31 cellular contexts compared by ENCODE assay signal in the genomic region with DNA sequence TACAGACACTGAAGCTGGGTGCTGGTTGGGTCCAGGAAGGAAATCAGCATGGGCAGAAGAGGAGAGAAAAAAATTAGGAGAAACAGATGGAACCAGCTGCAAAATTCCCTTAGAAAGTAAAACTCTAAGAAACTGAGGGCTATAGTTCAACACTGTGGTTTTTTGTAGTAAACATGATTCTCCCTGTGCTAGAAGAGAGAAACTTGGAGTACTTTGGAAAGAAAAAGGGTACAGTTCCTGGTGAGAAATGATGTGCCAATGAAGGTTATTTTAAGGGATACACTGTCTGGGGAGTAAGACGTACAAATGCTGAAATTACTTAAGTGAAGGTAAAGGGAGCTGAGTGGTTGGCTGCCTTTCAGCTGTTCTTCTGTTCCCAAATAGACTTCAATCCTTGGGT.
"Had no signal": no experiment of that assay in that cellular context is flagged by ENCODE, and none has a peak within 500 bp of the region (broad histone marks: within the 10 kb centered on the region; RNA-seq: fewer than 3 reads in every experiment).

No MANE protein-coding gene starts in this region.

- H3K4me1 ChIP-seq: parathyroid adenoma, psoas muscle, right lobe of liver, spleen, suprapubic skin, testis, tibial artery, upper lobe of right lung, uterus had no signal

- H3K9me3 ChIP-seq: ovary, psoas muscle, right lobe of liver, spleen, suprapubic skin, testis, tibial artery, transverse colon, upper lobe of right lung, uterus had no signal

- H3K27ac Mint-ChIP-seq: naive thymus-derived CD4-positive, alpha-beta T cell; natural killer cell; neural progenitor cell; progenitor cell of endocrine pancreas; stimulated activated memory B cell treated with anti-CD40 and anti-IgM and Interleukin-4, amounts not matched to agents 10 μg/mL and 1 μg/mL and 100 μg/mL, for 72 hours; stimulated activated naive CD8-positive, alpha-beta T cell treated with anti-CD3 and anti-CD28 coated beads, Interleukin-15, amount 100 ng/mL, for 72 hours; type B pancreatic cell had no signal

- ATAC-seq: naive thymus-derived CD4-positive, alpha-beta T cell; natural killer cell; psoas muscle; right cardiac atrium; right lobe of liver; stimulated activated memory B cell treated with anti-CD40 and anti-IgM and Interleukin-4, amounts not matched to agents 10 μg/mL and 1 μg/mL and 100 μg/mL, for 72 hours; stimulated activated naive CD8-positive, alpha-beta T cell treated with anti-CD3 and anti-CD28 coated beads, Interleukin-15, amount 100 ng/mL, for 72 hours; stimulated activated naive CD8-positive, alpha-beta T cell treated with anti-CD3 and anti-CD28 coated beads, Interleukin-15, Interleukin-2, amounts not matched to agents 100 U/mL and 50 U/mL, for 24 hours; upper lobe of right lung had no signal

- H3K9ac ChIP-seq: neural progenitor cell, parathyroid adenoma had no signal

- H3K4me3 ChIP-seq: neural progenitor cell, ovary, psoas muscle, right lobe of liver, skin epidermis, smooth muscle cell, spleen, suprapubic skin, testis, tibial artery, transverse colon, upper lobe of right lung, uterus had no signal

- H3K9me3 Mint-ChIP-seq: neural progenitor cell; stimulated activated memory B cell treated with anti-CD40 and anti-IgM and Interleukin-4, amounts not matched to agents 10 μg/mL and 1 μg/mL and 100 μg/mL, for 72 hours; stimulated activated naive CD8-positive, alpha-beta T cell treated with anti-CD3 and anti-CD28 coated beads, Interleukin-15, amount 100 ng/mL, for 72 hours; type B pancreatic cell had no signal

- H3K4me3 Mint-ChIP-seq: naive thymus-derived CD4-positive, alpha-beta T cell; natural killer cell; neural progenitor cell; stimulated activated memory B cell treated with anti-CD40 and anti-IgM and Interleukin-4, amounts not matched to agents 10 μg/mL and 1 μg/mL and 100 μg/mL, for 72 hours; stimulated activated naive CD8-positive, alpha-beta T cell treated with anti-CD3 and anti-CD28 coated beads, Interleukin-15, amount 100 ng/mL, for 72 hours; type B pancreatic cell had no signal

- H3K27me3 ChIP-seq: neural progenitor cell, ovary, right lobe of liver, suprapubic skin, testis, tibial artery, transverse colon, upper lobe of right lung, uterus had no signal

- DNase-seq: naive thymus-derived CD4-positive, alpha-beta T cell; natural killer cell; occipital lobe; ovary; posterior cingulate gyrus; psoas muscle; right cardiac atrium; right lobe of liver; spleen; stimulated activated CD4-positive, alpha-beta T cell treated with anti-CD3 and anti-CD28 coated beads, Interleukin-12 subunit alpha, Interleukin-12 subunit beta, amount 100 ng/mL, for 4 hours; stimulated activated CD4-positive, alpha-beta T cell treated with anti-CD3 and anti-CD28 coated beads, Interleukin-1b, Interleukin-23, amount 100 ng/mL, for 48 hours; stimulated activated CD4-positive, alpha-beta T cell treated with anti-CD3 and anti-CD28 coated beads, Interleukin-4, amount 100 ng/mL, for 1 hour; stimulated activated CD4-positive, alpha-beta T cell treated with anti-CD3 and anti-CD28 coated beads, Interleukin-4, amount 100 ng/mL, for 4 hours; stimulated activated CD8-positive, alpha-beta memory T cell treated with anti-CD3 and anti-CD28 coated beads, Interleukin-4, amount 100 ng/mL, for 48 hours; stimulated activated naive CD4-positive, alpha-beta T cell; stimulated activated naive CD8-positive, alpha-beta T cell treated with anti-CD3 and anti-CD28 coated beads, Interleukin-15, amount 100 ng/mL, for 72 hours; stimulated activated naive CD8-positive, alpha-beta T cell treated with anti-CD3 and anti-CD28 coated beads, Interleukin-15, Interleukin-2, amounts not matched to agents 100 U/mL and 50 U/mL, for 24 hours; substantia nigra; testis; tibial artery; transverse colon; upper lobe of right lung; uterus had no signal

- H3K27ac ChIP-seq: neural progenitor cell, ovary, parathyroid adenoma, psoas muscle, right lobe of liver, skin epidermis, spleen, suprapubic skin, testis, tibial artery, transverse colon, upper lobe of right lung, uterus had no signal

- H2AFZ ChIP-seq: parathyroid adenoma had no signal

- H3K4me2 ChIP-seq: neural progenitor cell, smooth muscle cell had no signal

- H3K27me3 Mint-ChIP-seq: progenitor cell of endocrine pancreas had no signal

- H3K36me3 Mint-ChIP-seq: naive thymus-derived CD4-positive, alpha-beta T cell; natural killer cell; neural progenitor cell; stimulated activated memory B cell treated with anti-CD40 and anti-IgM and Interleukin-4, amounts not matched to agents 10 μg/mL and 1 μg/mL and 100 μg/mL, for 72 hours; type B pancreatic cell had no signal

- H3K36me3 ChIP-seq: neural progenitor cell, ovary, right lobe of liver, spleen, suprapubic skin, tibial artery, transverse colon, upper lobe of right lung, uterus had no signal

- H3K4me1 Mint-ChIP-seq: natural killer cell; stimulated activated memory B cell treated with anti-CD40 and anti-IgM and Interleukin-4, amounts not matched to agents 10 μg/mL and 1 μg/mL and 100 μg/mL, for 72 hours; stimulated activated naive CD8-positive, alpha-beta T cell treated with anti-CD3 and anti-CD28 coated beads, Interleukin-15, amount 100 ng/mL, for 72 hours had no signal
